In genomic region chr4:37664696-37665095, GRCh38 we compare ENCODE assay signal across 9 cellular contexts. TPM values are rescaled to one million over a fixed set of nuclear protein-coding genes. Genes with fewer than 3 reads are reported as not detected.
DNase-seq lines count a peak whose midpoint lies in the region; ATAC-seq and TF ChIP-seq lines count a peak whose summit lies in the region.
"Had no signal": no experiment of that assay in that cellular context is flagged by ENCODE, and none has a peak within 500 bp of the region (broad histone marks: within the 10 kb centered on the region; RNA-seq: fewer than 3 reads in every experiment).

No MANE protein-coding gene starts in this region.

- H3K4me3 Mint-ChIP-seq in CD14-positive monocyte, result no peak overlapping the region

- no peaks in the 10 kb centered on the region for H3K79me2 ChIP-seq in parathyroid adenoma

- no peaks in the 10 kb centered on the region for H3K27me3 Mint-ChIP-seq in CD14-positive monocyte (ENCODE audit: low read depth in 3 of 3)

- peaks cover 46% of the 10 kb centered on the region for H3K4me1 Mint-ChIP-seq in CD14-positive monocyte

- H3K4me1 ChIP-seq in right cardiac atrium (ENCODE audit: control insufficient read depth, insufficient read depth, low read length) (peaks cover 28% of the 10 kb centered on the region), parathyroid adenoma (no peaks in the 10 kb centered on the region)

- H3K9me3 ChIP-seq in right cardiac atrium (ENCODE audit: control insufficient read depth, low read length) (no peaks in the 10 kb centered on the region), parathyroid adenoma (ENCODE audit: control insufficient read depth, low read length) (no peaks in the 10 kb centered on the region)

- H3K36me3 ChIP-seq in parathyroid adenoma (ENCODE audit: control insufficient read depth, insufficient read depth, low read length), result no peaks in the 10 kb centered on the region

- no peak overlapping the region for H3K9ac ChIP-seq in parathyroid adenoma

- TF ChIP-seq CTCF in CD14-positive monocyte (IDR thresholded peaks at IDR 0.05) (no peak), parathyroid adenoma (IDR thresholded peaks at IDR 0.05) (no peak)

- ATAC-seq in right cardiac atrium (peak in 1 of 2 donors; percentile 27), GM21447 (IDR thresholded peaks at IDR 0.05; ENCODE audit: unreplicated experiment) (no peak), HG03045 (IDR thresholded peaks at IDR 0.05; ENCODE audit: unreplicated experiment) (no peak)

- 40% methylated on average over 5 of the region's 5 CpGs for WGBS in right cardiac atrium

- H3K9me3 Mint-ChIP-seq in CD14-positive monocyte, result no peaks in the 10 kb centered on the region

- H3K4me2 ChIP-seq in parathyroid adenoma (ENCODE audit: low read length), result no peak overlapping the region

- no peak for DNase-seq in CD14-positive monocyte (ENCODE audit: low spot score)
- DNase-seq in amniotic epithelial cell (ENCODE audit: low read depth), result peak; percentile 64
- no peak for DNase-seq in right cardiac atrium
- no peak for DNase-seq in retina
- no peak for DNase-seq in DMS114 treated with DMSO at 0.1 percent for 48 hours (lab: John Stamatoyannopoulos, UW; ENCODE audit: unreplicated experiment)
- DNase-seq: NCI-H2171 had no signal

- H3K27ac Mint-ChIP-seq in CD14-positive monocyte, result peak overlapping the region in 4 of 7 donors; percentile 2 to 75 (median 34)

- H3K4me3 ChIP-seq in right cardiac atrium (ENCODE audit: low read length), result no peak overlapping the region
- no peak overlapping the region for H3K4me3 ChIP-seq in parathyroid adenoma (ENCODE audit: low read depth, low read length)

- no peak overlapping the region for H2AFZ ChIP-seq in parathyroid adenoma

- H3K36me3 Mint-ChIP-seq in CD14-positive monocyte, result peaks cover 2 to 19% of the 10 kb centered on the region in 2 donors

- H3K27ac ChIP-seq in right cardiac atrium (ENCODE audit: low read length) (peak overlapping the region; percentile 61), parathyroid adenoma (peak overlapping the region; percentile 15)

- intact Hi-C loops in CD14-positive monocyte (cut with micrococcal nuclease) (no loop called here), right cardiac atrium (cut with DNase I) (no loop called here)

- no peaks in the 10 kb centered on the region for H3K27me3 ChIP-seq in right cardiac atrium (ENCODE audit: control insufficient read depth, insufficient read depth)
- no peaks in the 10 kb centered on the region for H3K27me3 ChIP-seq in parathyroid adenoma (ENCODE audit: control insufficient read depth, insufficient read depth, low read length)

RNA-seq across cellular contexts. Expression of gene RELL1, which starts 21.5 kb away (rescaled TPM):
- 10 to 100 TPM; 13.3 to 16.2 TPM for polyA plus RNA-seq in CD14-positive monocyte
- 10 to 100 TPM; 14.4 to 31.1 (median 21.9) TPM for total RNA-seq in right cardiac atrium
- 2.1 TPM for polyA plus RNA-seq in right cardiac atrium
